Comparison of ENCODE assay signal across 29 cellular contexts in the genomic region with DNA sequence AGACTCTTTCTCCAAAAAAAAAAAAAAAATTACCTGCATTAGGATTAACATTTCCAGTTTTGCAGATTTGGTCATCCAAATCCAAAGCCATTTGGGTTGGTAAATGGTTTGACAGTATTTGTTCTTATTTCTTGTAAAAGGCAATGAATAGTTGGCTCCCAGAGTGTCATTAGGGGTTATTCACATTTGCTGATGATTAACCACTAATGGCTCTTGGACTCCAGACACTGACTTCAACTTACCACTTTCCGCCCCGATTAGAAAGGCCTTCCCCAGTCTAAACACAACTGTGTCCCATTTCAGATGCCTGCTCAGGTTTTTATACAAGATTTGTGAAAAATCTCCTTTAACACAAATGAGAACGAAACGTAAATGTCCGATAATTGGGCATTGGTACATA.
"Had no signal": no experiment of that assay in that cellular context is flagged by ENCODE, and none has a peak within 500 bp of the region (broad histone marks: within the 10 kb centered on the region; RNA-seq: fewer than 3 reads in every experiment).

No MANE protein-coding gene starts in this region.

- H3K4me2 ChIP-seq: neural progenitor cell had no signal

- H3K4me3 ChIP-seq: ascending aorta, coronary artery, gastroesophageal sphincter, neural progenitor cell, psoas muscle, right atrium auricular region, thoracic aorta had no signal

- H3K27ac Mint-ChIP-seq: activated CD4-positive, alpha-beta memory T cell treated with anti-CD3 and anti-CD28 coated beads for 36 hours; activated CD4-positive, alpha-beta T cell treated with anti-CD3 and anti-CD28 coated beads, Interleukin-2, amount 10 ng/mL, durations not matched to agents 24 days and 14 days; activated naive CD4-positive, alpha-beta T cell treated with anti-CD3 and anti-CD28 coated beads for 36 hours; activated naive CD8-positive, alpha-beta T cell treated with anti-CD3 and anti-CD28 coated beads, Interleukin-2, amount 10 ng/mL, durations not matched to agents 7 days and 5 days; activated T-helper 1 cell treated with anti-CD3 and anti-CD28 coated beads, Interleukin-12 subunit alpha, Interleukin-12 subunit beta, Interleukin-2, Interleukin-4 antibody, amounts not matched to agents 30 ng/mL and 10 ng/mL and 1 ng/mL, durations not matched to agents 14 hours and 24 hours and 36 hours; effector memory CD8-positive, alpha-beta T cell; naive thymus-derived CD8-positive, alpha-beta T cell; neural progenitor cell; stimulated activated naive CD8-positive, alpha-beta T cell treated with anti-CD3 and anti-CD28 coated beads, Interleukin-15, Interleukin-2, amounts not matched to agents 100 ng/mL and 50 ng/mL, for 24 hours had no signal

- H3K36me3 Mint-ChIP-seq: activated CD4-positive, alpha-beta memory T cell treated with anti-CD3 and anti-CD28 coated beads for 36 hours; activated naive CD8-positive, alpha-beta T cell treated with anti-CD3 and anti-CD28 coated beads, Interleukin-2, amount 10 ng/mL, durations not matched to agents 7 days and 5 days; brain; naive thymus-derived CD8-positive, alpha-beta T cell; neural progenitor cell had no signal

- DNase-seq: activated CD4-positive, alpha-beta memory T cell treated with anti-CD3 and anti-CD28 coated beads for 36 hours; activated CD4-positive, alpha-beta T cell treated with anti-CD3 and anti-CD28 coated beads, Interleukin-2, amount 10 ng/mL, durations not matched to agents 24 days and 14 days; activated CD8-positive, alpha-beta memory T cell treated with anti-CD3 and anti-CD28 coated beads, Interleukin-2, amount 50 U/mL, for 4 hours; activated effector memory CD4-positive, alpha-beta T cell treated with anti-CD3 and anti-CD28 coated beads, Interleukin-2, amount 50 U/mL, for 16 hours; activated naive CD4-positive, alpha-beta T cell treated with anti-CD3 and anti-CD28 coated beads for 36 hours; activated naive CD8-positive, alpha-beta T cell treated with anti-CD3 and anti-CD28 coated beads, Interleukin-2, amount 10 ng/mL, durations not matched to agents 7 days and 5 days; activated T-cell treated with anti-CD3 and anti-CD28 coated beads, Interleukin-2, amount 50 U/mL, for 1 hour; effector memory CD8-positive, alpha-beta T cell; erythroblast; kidney glomerular epithelial cell; midbrain; naive thymus-derived CD8-positive, alpha-beta T cell; occipital lobe; psoas muscle; stimulated activated CD4-positive, alpha-beta T cell treated with anti-CD3 and anti-CD28 coated beads, Interleukin-4, amount 100 ng/mL, for 1 hour; trophoblast cell had no signal

- H3K4me1 ChIP-seq: ascending aorta, gastroesophageal sphincter, parathyroid adenoma, psoas muscle, right atrium auricular region had no signal

- ATAC-seq: effector memory CD8-positive, alpha-beta T cell; gastroesophageal sphincter; naive thymus-derived CD8-positive, alpha-beta T cell; psoas muscle had no signal

- H3K9ac ChIP-seq: neural progenitor cell, parathyroid adenoma had no signal

- H2AFZ ChIP-seq: neural progenitor cell, parathyroid adenoma had no signal

- H3K27me3 ChIP-seq: ascending aorta, gastroesophageal sphincter, neural progenitor cell, right atrium auricular region had no signal

- H3K79me2 ChIP-seq: parathyroid adenoma had no signal

- H3K9me3 ChIP-seq: ascending aorta, gastroesophageal sphincter, psoas muscle, right atrium auricular region, thoracic aorta had no signal

- H3K4me1 Mint-ChIP-seq: activated naive CD8-positive, alpha-beta T cell treated with anti-CD3 and anti-CD28 coated beads, Interleukin-2, amount 10 ng/mL, durations not matched to agents 7 days and 5 days had no signal

- H3K36me3 ChIP-seq: ascending aorta, gastroesophageal sphincter, neural progenitor cell, right atrium auricular region, thoracic aorta had no signal

- H3K9me3 Mint-ChIP-seq: activated CD4-positive, alpha-beta memory T cell treated with anti-CD3 and anti-CD28 coated beads for 36 hours; activated CD4-positive, alpha-beta T cell treated with anti-CD3 and anti-CD28 coated beads, Interleukin-2, amount 10 ng/mL, durations not matched to agents 24 days and 14 days; activated naive CD4-positive, alpha-beta T cell treated with anti-CD3 and anti-CD28 coated beads for 36 hours; activated naive CD8-positive, alpha-beta T cell treated with anti-CD3 and anti-CD28 coated beads, Interleukin-2, amount 10 ng/mL, durations not matched to agents 7 days and 5 days; activated T-helper 1 cell treated with anti-CD3 and anti-CD28 coated beads, Interleukin-12 subunit alpha, Interleukin-12 subunit beta, Interleukin-2, Interleukin-4 antibody, amounts not matched to agents 30 ng/mL and 10 ng/mL and 1 ng/mL, durations not matched to agents 14 hours and 24 hours and 36 hours; brain; effector memory CD8-positive, alpha-beta T cell; naive thymus-derived CD8-positive, alpha-beta T cell; neural progenitor cell; stimulated activated naive CD8-positive, alpha-beta T cell treated with anti-CD3 and anti-CD28 coated beads, Interleukin-15, Interleukin-2, amounts not matched to agents 100 ng/mL and 50 ng/mL, for 24 hours had no signal

- H3K27me3 Mint-ChIP-seq: activated CD4-positive, alpha-beta memory T cell treated with anti-CD3 and anti-CD28 coated beads for 36 hours; brain; effector memory CD8-positive, alpha-beta T cell; stimulated activated naive CD8-positive, alpha-beta T cell treated with anti-CD3 and anti-CD28 coated beads, Interleukin-15, Interleukin-2, amounts not matched to agents 100 ng/mL and 50 ng/mL, for 24 hours had no signal

- H3K27ac ChIP-seq: ascending aorta, coronary artery, gastroesophageal sphincter, neural progenitor cell, parathyroid adenoma, psoas muscle, right atrium auricular region, thoracic aorta, VCaP had no signal

- H3K4me3 Mint-ChIP-seq: activated CD4-positive, alpha-beta memory T cell treated with anti-CD3 and anti-CD28 coated beads for 36 hours; activated CD4-positive, alpha-beta T cell treated with anti-CD3 and anti-CD28 coated beads, Interleukin-2, amount 10 ng/mL, durations not matched to agents 24 days and 14 days; activated naive CD4-positive, alpha-beta T cell treated with anti-CD3 and anti-CD28 coated beads for 36 hours; activated naive CD8-positive, alpha-beta T cell treated with anti-CD3 and anti-CD28 coated beads, Interleukin-2, amount 10 ng/mL, durations not matched to agents 7 days and 5 days; activated T-helper 1 cell treated with anti-CD3 and anti-CD28 coated beads, Interleukin-12 subunit alpha, Interleukin-12 subunit beta, Interleukin-2, Interleukin-4 antibody, amounts not matched to agents 30 ng/mL and 10 ng/mL and 1 ng/mL, durations not matched to agents 14 hours and 24 hours and 36 hours; brain; effector memory CD8-positive, alpha-beta T cell; naive thymus-derived CD8-positive, alpha-beta T cell; neural progenitor cell; stimulated activated naive CD8-positive, alpha-beta T cell treated with anti-CD3 and anti-CD28 coated beads, Interleukin-15, Interleukin-2, amounts not matched to agents 100 ng/mL and 50 ng/mL, for 24 hours had no signal

- FAIRE-seq: TTC549, urothelium cell line had no signal
